In the genomic region with DNA sequence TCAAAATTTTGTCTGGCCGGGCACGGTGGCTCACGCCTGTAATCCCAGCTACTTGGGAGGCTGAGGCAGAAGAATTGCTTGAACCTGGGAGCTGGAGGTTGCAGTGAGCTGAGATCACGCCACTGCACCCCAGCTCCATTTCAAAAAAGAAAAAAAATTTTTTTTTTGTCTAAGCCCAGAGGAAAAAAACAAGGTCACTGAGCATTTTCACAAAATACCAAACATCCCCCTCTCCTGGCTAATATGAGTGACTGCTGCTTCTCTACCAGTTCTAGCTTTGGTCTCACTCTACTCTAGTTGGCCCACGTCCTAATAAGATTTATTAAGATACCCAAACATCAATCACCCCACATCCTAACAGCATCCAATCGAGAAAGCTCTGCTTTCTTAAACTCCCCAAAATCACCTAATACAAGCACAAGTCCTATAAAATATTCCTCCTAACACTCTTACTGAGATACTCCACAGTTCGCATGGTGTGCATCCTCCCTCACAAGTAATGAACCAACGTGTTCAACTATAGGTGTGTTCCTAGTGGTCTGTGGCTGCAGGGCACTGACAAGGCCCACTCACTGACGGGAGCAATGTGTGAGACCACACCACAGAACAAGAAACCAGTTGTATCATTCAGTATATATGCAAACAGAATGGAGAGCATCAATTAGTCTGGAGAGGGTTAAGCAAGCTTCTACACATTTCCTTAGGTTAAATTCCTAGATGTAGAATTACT, we compare ENCODE assay signal across 8 cellular contexts.
DNase-seq lines count a peak whose midpoint lies in the region; ATAC-seq and TF ChIP-seq lines count a peak whose summit lies in the region.
"Had no signal": no experiment of that assay in that cellular context is flagged by ENCODE, and none has a peak within 500 bp of the region (broad histone marks: within the 10 kb centered on the region; RNA-seq: fewer than 3 reads in every experiment).

No MANE protein-coding gene starts in this region.

- peaks cover 7% of the 10 kb centered on the region for H3K36me3 Mint-ChIP-seq in neural crest cell (ENCODE audit: low read depth)

- intact Hi-C loops in vagina (cut with DNase I): no loop called here

- no peak for ATAC-seq in DND-41 (ENCODE audit: insufficient read depth, low read depth)
- ATAC-seq in HG02798 (IDR thresholded peaks at IDR 0.05; ENCODE audit: poor library complexity, unreplicated experiment): no peak

- H3K9me3 ChIP-seq in DND-41 (ENCODE audit: insufficient read depth, low read length, severe bottlenecking) (no peaks in the 10 kb centered on the region), vagina (no peaks in the 10 kb centered on the region)

- no peak for DNase-seq in DND-41
- no peak for DNase-seq in astrocyte of the spinal cord (ENCODE audit: low read depth, low spot score)
- no peak for DNase-seq in neural crest cell (ENCODE audit: low read depth, low spot score)
- no peak for DNase-seq in Ammon's horn (ENCODE audit: low spot score)
- DNase-seq in vagina (ENCODE audit: extremely low spot score in 2 of 2): no peak
- DNase-seq: activated CD4-positive, alpha-beta T cell treated with anti-CD3 and anti-CD28 coated beads for 1 hour had no signal

- no peaks in the 10 kb centered on the region for H3K4me1 Mint-ChIP-seq in neural crest cell

- H3K4me1 ChIP-seq in DND-41 (ENCODE audit: insufficient read depth, low read length) (no peaks in the 10 kb centered on the region), KMS-11 (ENCODE audit: low read depth, poor library complexity, severe bottlenecking) (peaks cover 16% of the 10 kb centered on the region), vagina (no peaks in the 10 kb centered on the region)

- TF ChIP-seq CTCF in DND-41 (IDR thresholded peaks at IDR 0.05; ENCODE audit: borderline replicate concordance, extremely low read depth, low read length, poor library complexity, severe bottlenecking) (peak; percentile 50), KMS-11 (conservative IDR thresholded peaks at IDR 0.05; ENCODE audit: low read depth, low read length) (peak; percentile 53), astrocyte of the spinal cord (IDR thresholded peaks at IDR 0.05; ENCODE audit: low read depth, low read length) (peak; percentile 44), neural crest cell (conservative IDR thresholded peaks at IDR 0.05) (peak; percentile 54), vagina (IDR thresholded peaks at IDR 0.05) (no peak)

- H2AFZ ChIP-seq in DND-41 (ENCODE audit: low read depth, low read length) (no peak overlapping the region), KMS-11 (ENCODE audit: low read depth) (no peak overlapping the region)

- H3K27ac Mint-ChIP-seq in neural crest cell (ENCODE audit: unreplicated experiment): no peak overlapping the region

- H3K9ac ChIP-seq in DND-41 (ENCODE audit: low read depth, low read length) (no peak overlapping the region), KMS-11 (no peak overlapping the region)

- H3K36me3 ChIP-seq in DND-41 (ENCODE audit: insufficient read depth, low read length) (no peaks in the 10 kb centered on the region), KMS-11 (ENCODE audit: insufficient read depth) (no peaks in the 10 kb centered on the region), vagina (peaks cover 0 to 86% of the 10 kb centered on the region in 2 donors)

- H3K9me3 Mint-ChIP-seq in neural crest cell: no peaks in the 10 kb centered on the region

- in situ Hi-C loops in astrocyte of the spinal cord (cut with HindIII; ENCODE audit: low sequenced_read_pairs): no loop called here

- no peak for TF ChIP-seq POLR2A in vagina (IDR thresholded peaks at IDR 0.05)

- H4K20me1 ChIP-seq in DND-41 (ENCODE audit: insufficient read depth, low read length): no peaks in the 10 kb centered on the region
- no peaks in the 10 kb centered on the region for H4K20me1 ChIP-seq in KMS-11 (ENCODE audit: insufficient read depth)

- H3K27me3 ChIP-seq in DND-41 (ENCODE audit: insufficient read depth, low read length, poor library complexity): peaks cover 11% of the 10 kb centered on the region
- H3K27me3 ChIP-seq in KMS-11 (ENCODE audit: insufficient read depth, low read depth): no peaks in the 10 kb centered on the region
- H3K27me3 ChIP-seq in vagina: no peaks in the 10 kb centered on the region

- no peak overlapping the region for H3K4me3 Mint-ChIP-seq in neural crest cell

- H3K4me3 ChIP-seq in DND-41 (ENCODE audit: low read depth in 1 of 2, low read length in 2 of 2): no peak overlapping the region
- no peak overlapping the region for H3K4me3 ChIP-seq in KMS-11 (IDR thresholded peaks at IDR 0.05; ENCODE audit: insufficient read depth, low read depth, low read length)
- no peak overlapping the region for H3K4me3 ChIP-seq in astrocyte of the spinal cord (ENCODE audit: low read depth, low read length)
- H3K4me3 ChIP-seq in vagina: no peak overlapping the region

- H3K27ac ChIP-seq in DND-41 (ENCODE audit: low read length) (no peak overlapping the region), KMS-11 (no peak overlapping the region), vagina (no peak overlapping the region)

- H3K27me3 Mint-ChIP-seq in neural crest cell (ENCODE audit: low read depth): no peaks in the 10 kb centered on the region

- H3K79me2 ChIP-seq in DND-41 (ENCODE audit: insufficient read depth, low read length) (no peaks in the 10 kb centered on the region), KMS-11 (ENCODE audit: insufficient read depth, low read depth) (no peaks in the 10 kb centered on the region)

- H3K4me2 ChIP-seq in DND-41 (ENCODE audit: insufficient read depth, low read length): no peak overlapping the region
- no peak overlapping the region for H3K4me2 ChIP-seq in KMS-11

Comparison
In these comparisons a context has a peak if more than half of its experiments do, and no peak if none do; other contexts are left out.
1. CTCF ChIP-seq: peak in DND-41 (single experiment), KMS-11 (single experiment), astrocyte of the spinal cord (single experiment) and neural crest cell (single experiment); none in vagina (0 of 3).